13 cellular contexts compared by ENCODE assay signal in genomic region chr2:189951791-189952535, GRCh38.
DNase-seq lines count a peak whose midpoint lies in the region; ATAC-seq, FAIRE-seq and TF ChIP-seq lines count a peak whose summit lies in the region.
"Had no signal": no experiment of that assay in that cellular context is flagged by ENCODE, and none has a peak within 500 bp of the region (broad histone marks: within the 10 kb centered on the region; RNA-seq: fewer than 3 reads in every experiment).

No MANE protein-coding gene starts in this region.

- in situ Hi-C loops in GM12878 (cut with MboI), result no loop called here

- POLR2A ChIA-PET in GM12878 (lab: Charles Lee), result no interaction called here

- peaks cover 30% of the 10 kb centered on the region for H3K4me1 ChIP-seq in GM12878 (ENCODE audit: control insufficient read depth, insufficient read depth, low read length)

- no peaks in the 10 kb centered on the region for H3K27me3 Mint-ChIP-seq in activated T-cell treated with anti-CD3 and anti-CD28 coated beads, Interleukin-2, amount 50 U/mL, for 72 hours (ENCODE audit: low read depth)

- BruUV-seq in GM12878 (replicated peaks; lab: Mats Ljungman, UMichigan), result no TSS peak

- H4K20me1 ChIP-seq in GM12878 (ENCODE audit: control insufficient read depth, insufficient read depth), result no peaks in the 10 kb centered on the region

- SMC1A ChIA-PET in GM12878 (lab: Charles Lee; ENCODE audit: uncharacterized antibody, unreplicated experiment), result interaction anchor here (1.1 to 1.6 kb wide), 2 partner anchors 12 to 189 kb away, joined by 3 to 4 read pairs; partner anchors contain the start of gene OSGEPL1

- no peak overlapping the region for H3K27ac Mint-ChIP-seq in activated T-cell treated with anti-CD3 and anti-CD28 coated beads, Interleukin-2, amount 50 U/mL, for 72 hours

- TF ChIP-seq EP300 in GM12878 (IDR thresholded peaks at IDR 0.05; ENCODE audit: borderline replicate concordance in 1 of 2, control insufficient read depth in 1 of 2, low read depth in 2 of 2, low read length in 2 of 2), result no peak

- intact Hi-C loops in GM12878 (cut with micrococcal nuclease; ENCODE audit: unreplicated experiment), result loop anchor here (5.0 kb wide), 1 partner anchor 290 kb away; the partner anchor contains the start of gene ASNSD1

- CTCF ChIA-PET in GM12878 (lab: Yijun Ruan, JAX), result interaction anchor here (0.7 kb wide), 1 partner anchor 244 kb away, joined by 3 read pairs; no protein-coding TSS in a partner anchor

- RAD21 ChIA-PET in GM12878 (lab: Charles Lee; ENCODE audit: unreplicated experiment), result interaction anchor here (0.8 kb wide), 1 partner anchor 494 kb away, joined by 3 read pairs; no protein-coding TSS in a partner anchor

- TF ChIP-seq POLR2A in GM18505 (IDR thresholded peaks at IDR 0.05; ENCODE audit: borderline replicate concordance, extremely low read depth, insufficient read depth, insufficient read length), result no peak
- no peak for TF ChIP-seq POLR2A in GM12878 (IDR thresholded peaks at IDR 0.05; ENCODE audit: low read depth, low read length)

- no peaks in the 10 kb centered on the region for H3K36me3 ChIP-seq in GM12878 (ENCODE audit: control insufficient read depth in 2 of 2, insufficient read depth in 2 of 2, low read length in 1 of 2)

- H3K4me1 Mint-ChIP-seq in activated T-cell treated with anti-CD3 and anti-CD28 coated beads, Interleukin-2, amount 50 U/mL, for 72 hours (ENCODE audit: low read depth), result no peaks in the 10 kb centered on the region

- peak overlapping the region; percentile 25; the same call in 1 of the 2 replicates for H2AFZ ChIP-seq in GM12878 (ENCODE audit: control insufficient read depth, low read depth, low read length)

- peaks cover 0 to 2% of the 10 kb centered on the region in 2 donors for H3K9me3 Mint-ChIP-seq in activated T-cell treated with anti-CD3 and anti-CD28 coated beads, Interleukin-2, amount 50 U/mL, for 72 hours

- H3K36me3 Mint-ChIP-seq in activated T-cell treated with anti-CD3 and anti-CD28 coated beads, Interleukin-2, amount 50 U/mL, for 72 hours (ENCODE audit: insufficient read depth in 2 of 2), result no peaks in the 10 kb centered on the region
- H3K36me3 Mint-ChIP-seq: CD14-positive monocyte had no signal

- H3K27ac ChIP-seq in GM12878 (ENCODE audit: control insufficient read depth, insufficient read depth), result peak overlapping the region; percentile 90
- H3K27ac ChIP-seq: skin epidermis had no signal

- H3K4me3 ChIP-seq in GM12878, result peak overlapping the region; percentile 6; the same call in 1 of the 2 replicates
- H3K4me3 ChIP-seq: skin epidermis had no signal

- no peak overlapping the region for H3K4me3 Mint-ChIP-seq in activated T-cell treated with anti-CD3 and anti-CD28 coated beads, Interleukin-2, amount 50 U/mL, for 72 hours
- H3K4me3 Mint-ChIP-seq: CD14-positive monocyte had no signal

- DNase-seq in GM12878 (ENCODE audit: low read depth, low spot score) (no peak), frontal cortex (ENCODE audit: low spot score in 2 of 2) (no peak), EL (no peak), amygdala (lab: John Stamatoyannopoulos, UW) (no peak)
- no peak for DNase-seq in activated T-cell treated with anti-CD3 and anti-CD28 coated beads, Interleukin-2, amount 50 U/mL, for 72 hours
- DNase-seq: activated naive CD4-positive, alpha-beta T cell treated with Interleukin-2 at 50 U/mL for 16 hours; NCI-H146; stimulated activated CD8-positive, alpha-beta memory T cell treated with anti-CD3 and anti-CD28 coated beads, Interleukin-4, amount 100 ng/mL, for 48 hours had no signal

- no peaks in the 10 kb centered on the region for H3K79me2 ChIP-seq in GM12878 (ENCODE audit: control insufficient read depth, insufficient read depth, low read length)

- H3K9ac ChIP-seq in GM12878 (ENCODE audit: control insufficient read depth, insufficient read depth, low read length), result no peak overlapping the region

- H3K4me2 ChIP-seq in GM12878 (ENCODE audit: control insufficient read depth, insufficient read depth), result peak overlapping the region; percentile 11

- 22% methylated on average over 2 of the region's 2 CpGs for WGBS in GM12878 (ENCODE audit: insufficient coverage, insufficient replicate concordance, low lambda C conversion rate, missing lambda C conversion rate)

- TF ChIP-seq CTCF in GM12878 (IDR thresholded peaks at IDR 0.05 in 2 of 3, conservative IDR thresholded peaks at IDR 0.05 in 1 of 3; ENCODE audit: control insufficient read depth in 2 of 3, extremely low read depth in 1 of 3, insufficient read depth in 1 of 3, low read depth in 3 of 3, low read length in 3 of 3), result no peak

- H3K9me3 ChIP-seq in GM12878 (replicated peaks; ENCODE audit: control insufficient read depth, insufficient read depth, low read length), result no peaks in the 10 kb centered on the region; the same call in 1 of the 3 replicates

- no peaks in the 10 kb centered on the region for H3K27me3 ChIP-seq in GM12878 (replicated peaks in 1 of 2; ENCODE audit: control insufficient read depth in 2 of 2, insufficient read depth in 2 of 2, low read length in 1 of 2)

- ATAC-seq in GM18505 (IDR thresholded peaks at IDR 0.05; ENCODE audit: unreplicated experiment), result peak; percentile 51
- peak; percentile 42 for ATAC-seq in GM21515 (IDR thresholded peaks at IDR 0.05; ENCODE audit: unreplicated experiment)
- peak; percentile 40 for ATAC-seq in HG03095 (IDR thresholded peaks at IDR 0.05; ENCODE audit: unreplicated experiment)
- peak; percentile 69; the same call in 2 of the 3 replicates for ATAC-seq in GM12878
- no peak for ATAC-seq in activated T-cell treated with anti-CD3 and anti-CD28 coated beads, Interleukin-2, amount 50 U/mL, for 72 hours (replicated peaks in 1 of 2)

- FAIRE-seq in GM12878 (lab: Jason Lieb, UNC) (peak; percentile 47), frontal cortex (lab: Jason Lieb, UNC) (no peak)

- no peak for TF ChIP-seq RAD21 in GM12878 (IDR thresholded peaks at IDR 0.05; ENCODE audit: insufficient read depth, low read depth, low read length)

TF ChIP-seq in GM12878, 131 proteins besides CTCF, POLR2A, EP300 and RAD21 (continues in another document):
- TF ChIP-seq MYB (IDR thresholded peaks at IDR 0.05; ENCODE audit: borderline replicate concordance, low read depth, low read length) (no peak), E4F1 (IDR thresholded peaks at IDR 0.05; ENCODE audit: borderline replicate concordance, partially characterized antibody) (no peak), EGR1 (IDR thresholded peaks at IDR 0.05; ENCODE audit: borderline replicate concordance in 1 of 2, low read depth in 2 of 2, low read length in 2 of 2) (no peak), STAT1 (conservative IDR thresholded peaks at IDR 0.05) (no peak), PBX3 (IDR thresholded peaks at IDR 0.05; ENCODE audit: insufficient replicate concordance, low read depth, low read length) (no peak), SKIL (IDR thresholded peaks at IDR 0.05; ENCODE audit: low read depth, poor library complexity, severe bottlenecking) (no peak), IRF5 (IDR thresholded peaks at IDR 0.05; ENCODE audit: borderline replicate concordance) (no peak)

Comparison
In these comparisons a context has a peak if more than half of its experiments do, and no peak if none do; other contexts are left out.
1. ATAC-seq: peak in GM18505 (single experiment), GM21515 (single experiment), HG03095 (single experiment) and GM12878 (single experiment); none in activated T-cell treated with anti-CD3 and anti-CD28 coated beads, Interleukin-2, amount 50 U/mL, for 72 hours (0 of 2).